22 cellular contexts compared by ENCODE assay signal in genomic region chr11:130197386-130198035, GRCh38. TPM values are rescaled to one million over a fixed set of nuclear protein-coding genes. Genes with fewer than 3 reads are reported as not detected.
DNase-seq lines count a peak whose midpoint lies in the region; ATAC-seq, FAIRE-seq and TF ChIP-seq lines count a peak whose summit lies in the region.
"Had no signal": no experiment of that assay in that cellular context is flagged by ENCODE, and none has a peak within 500 bp of the region (broad histone marks: within the 10 kb centered on the region; RNA-seq: fewer than 3 reads in every experiment).

No MANE protein-coding gene starts in this region.

- H3K4me3 ChIP-seq in epithelial cell of esophagus (ENCODE audit: low read length) (no peak overlapping the region), osteoblast (ENCODE audit: insufficient read depth, low read length) (no peak overlapping the region), breast epithelium (no peak overlapping the region)
- H3K4me3 ChIP-seq: PC-9 had no signal

- H4K20me1 ChIP-seq in osteoblast (ENCODE audit: insufficient read depth, low read length), result no peaks in the 10 kb centered on the region

- H3K27ac ChIP-seq in osteoblast (ENCODE audit: low read depth, low read length) (no peak overlapping the region), breast epithelium (no peak overlapping the region)
- H3K27ac ChIP-seq: PC-9 had no signal

- DNase-seq in H4 (ENCODE audit: low spot score) (peak; percentile 79), RCC 7860 (ENCODE audit: low spot score) (peak; percentile 34), epithelial cell of esophagus (ENCODE audit: low read depth) (peak; percentile 75), osteoblast (ENCODE audit: insufficient read length, low spot score, missing footprints) (peak; percentile 88), breast epithelium (ENCODE audit: low spot score in 2 of 2) (no peak), GM10266 (ENCODE audit: extremely low spot score) (no peak)
- DNase-seq in stimulated activated CD4-positive, alpha-beta T cell treated with anti-CD3 and anti-CD28 coated beads, Interleukin-4, amount 100 ng/mL, for 4 hours, result no peak
- DNase-seq: ACHN; BE2C; CD8-positive, alpha-beta T cell; DMS79 treated with DMSO at 0.1 percent for 48 hours; GF-D8; H7; NCI-H1048; NCI-H2107; NCI-H226; NCI-H526 treated with DMSO at 0.1 percent for 48 hours; NK-92 treated with Interleukin-12 subunit alpha and Interleukin-12 subunit beta, amount 100 ng/mL, for 24 hours; PC-9; SIG-M5 had no signal

- H3K27me3 ChIP-seq in osteoblast (ENCODE audit: insufficient read depth, low read length) (peaks cover 6% of the 10 kb centered on the region), breast epithelium (no peaks in the 10 kb centered on the region)
- H3K27me3 ChIP-seq: BE2C had no signal

- no peak for TF ChIP-seq POLR2A in breast epithelium (IDR thresholded peaks at IDR 0.05)

- FAIRE-seq in RCC 7860 (lab: Jason Lieb, UNC), result no peak
- FAIRE-seq: D721Med had no signal

- no peaks in the 10 kb centered on the region for H3K79me2 ChIP-seq in osteoblast (ENCODE audit: insufficient read depth, low read length)

- intact Hi-C loops in breast epithelium (cut with DNase I; ENCODE audit: low total_unique reads), result no loop called here

- ATAC-seq in HG03139 (IDR thresholded peaks at IDR 0.05; ENCODE audit: unreplicated experiment), result no peak
- ATAC-seq: CD8-positive, alpha-beta T cell had no signal

- no peak overlapping the region for H2AFZ ChIP-seq in osteoblast (ENCODE audit: low read length)
- H2AFZ ChIP-seq: PC-9 had no signal

- no peaks in the 10 kb centered on the region for H3K9me3 ChIP-seq in osteoblast (ENCODE audit: low read depth, low read length)
- H3K9me3 ChIP-seq in breast epithelium, result no peaks in the 10 kb centered on the region
- H3K9me3 ChIP-seq: BE2C had no signal

- no peak for TF ChIP-seq CTCF in epithelial cell of esophagus (IDR thresholded peaks at IDR 0.05; ENCODE audit: insufficient read depth, low read depth, low read length, missing control alignments)
- TF ChIP-seq CTCF in osteoblast (IDR thresholded peaks at IDR 0.05; ENCODE audit: extremely low read depth, low read depth, low read length), result no peak
- TF ChIP-seq CTCF in breast epithelium (IDR thresholded peaks at IDR 0.05), result no peak
- no peak for TF ChIP-seq CTCF in GM10266 (IDR thresholded peaks at IDR 0.05; ENCODE audit: control insufficient read depth, insufficient read depth, low read depth, missing control alignments)

- H3K36me3 ChIP-seq in osteoblast (ENCODE audit: insufficient read depth, low read length) (no peaks in the 10 kb centered on the region), breast epithelium (no peaks in the 10 kb centered on the region)
- H3K36me3 ChIP-seq: BE2C had no signal

- no peak overlapping the region for H3K4me2 ChIP-seq in osteoblast (ENCODE audit: insufficient read depth, low read length)
- H3K4me2 ChIP-seq: PC-9 had no signal

- H3K4me1 ChIP-seq in osteoblast (ENCODE audit: insufficient read depth, low read length) (no peaks in the 10 kb centered on the region), breast epithelium (no peaks in the 10 kb centered on the region)
- H3K4me1 ChIP-seq: BE2C had no signal

RNA-seq across cellular contexts. Expression of gene ST14, which starts 37.9 kb away (rescaled TPM):
- 0.02 and 0.10 TPM in 2 replicates for total RNA-seq in H4 (2014; rRNA removed; shearing (Covaris generic))
- under 0.01 TPM in 1 of 2 replicates, not detected in the other for total RNA-seq in osteoblast
- 10 to 100 TPM in 2 of 3 donors, 1 to 10 TPM in 1; 9.9 to 89.0 (median 48.5) TPM for total RNA-seq in breast epithelium

Comparison
In these comparisons a context has a peak if more than half of its experiments do, and no peak if none do; other contexts are left out.
1. DNase-seq: peak in H4 (single experiment), RCC 7860 (single experiment), epithelial cell of esophagus (single experiment) and osteoblast (single experiment); none in breast epithelium (0 of 2), GM10266 (single experiment) and stimulated activated CD4-positive, alpha-beta T cell treated with anti-CD3 and anti-CD28 coated beads, Interleukin-4, amount 100 ng/mL, for 4 hours (0 of 2).